In the genomic region with DNA sequence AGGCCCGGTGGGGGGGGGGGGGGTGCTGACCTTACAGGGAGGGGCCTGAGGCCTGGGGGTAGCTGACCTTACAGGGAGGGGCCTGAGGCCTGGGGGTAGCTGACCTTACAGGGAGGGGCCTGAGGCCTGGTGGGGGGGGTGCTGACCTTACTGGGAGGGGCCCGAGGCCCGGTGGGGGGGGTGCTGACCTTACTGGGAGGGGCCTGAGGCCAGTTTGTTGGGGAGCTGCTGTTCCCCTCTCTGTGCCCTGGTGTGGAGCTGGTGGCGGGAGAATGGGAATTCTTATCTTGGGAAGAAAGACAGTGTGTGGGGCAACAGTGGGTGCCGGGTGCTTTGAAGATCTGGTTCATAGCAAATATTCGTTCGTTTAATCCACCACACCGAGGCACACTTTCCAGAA, we compare ENCODE assay signal across 1 cellular context.
TF ChIP-seq lines count a peak whose summit lies in the region.

No MANE protein-coding gene starts in this region.

TF ChIP-seq in HepG2, 621 proteins besides CTCF, POLR2A, EP300 and RAD21 (continued from another document):
- TF ChIP-seq, protein P1, sequence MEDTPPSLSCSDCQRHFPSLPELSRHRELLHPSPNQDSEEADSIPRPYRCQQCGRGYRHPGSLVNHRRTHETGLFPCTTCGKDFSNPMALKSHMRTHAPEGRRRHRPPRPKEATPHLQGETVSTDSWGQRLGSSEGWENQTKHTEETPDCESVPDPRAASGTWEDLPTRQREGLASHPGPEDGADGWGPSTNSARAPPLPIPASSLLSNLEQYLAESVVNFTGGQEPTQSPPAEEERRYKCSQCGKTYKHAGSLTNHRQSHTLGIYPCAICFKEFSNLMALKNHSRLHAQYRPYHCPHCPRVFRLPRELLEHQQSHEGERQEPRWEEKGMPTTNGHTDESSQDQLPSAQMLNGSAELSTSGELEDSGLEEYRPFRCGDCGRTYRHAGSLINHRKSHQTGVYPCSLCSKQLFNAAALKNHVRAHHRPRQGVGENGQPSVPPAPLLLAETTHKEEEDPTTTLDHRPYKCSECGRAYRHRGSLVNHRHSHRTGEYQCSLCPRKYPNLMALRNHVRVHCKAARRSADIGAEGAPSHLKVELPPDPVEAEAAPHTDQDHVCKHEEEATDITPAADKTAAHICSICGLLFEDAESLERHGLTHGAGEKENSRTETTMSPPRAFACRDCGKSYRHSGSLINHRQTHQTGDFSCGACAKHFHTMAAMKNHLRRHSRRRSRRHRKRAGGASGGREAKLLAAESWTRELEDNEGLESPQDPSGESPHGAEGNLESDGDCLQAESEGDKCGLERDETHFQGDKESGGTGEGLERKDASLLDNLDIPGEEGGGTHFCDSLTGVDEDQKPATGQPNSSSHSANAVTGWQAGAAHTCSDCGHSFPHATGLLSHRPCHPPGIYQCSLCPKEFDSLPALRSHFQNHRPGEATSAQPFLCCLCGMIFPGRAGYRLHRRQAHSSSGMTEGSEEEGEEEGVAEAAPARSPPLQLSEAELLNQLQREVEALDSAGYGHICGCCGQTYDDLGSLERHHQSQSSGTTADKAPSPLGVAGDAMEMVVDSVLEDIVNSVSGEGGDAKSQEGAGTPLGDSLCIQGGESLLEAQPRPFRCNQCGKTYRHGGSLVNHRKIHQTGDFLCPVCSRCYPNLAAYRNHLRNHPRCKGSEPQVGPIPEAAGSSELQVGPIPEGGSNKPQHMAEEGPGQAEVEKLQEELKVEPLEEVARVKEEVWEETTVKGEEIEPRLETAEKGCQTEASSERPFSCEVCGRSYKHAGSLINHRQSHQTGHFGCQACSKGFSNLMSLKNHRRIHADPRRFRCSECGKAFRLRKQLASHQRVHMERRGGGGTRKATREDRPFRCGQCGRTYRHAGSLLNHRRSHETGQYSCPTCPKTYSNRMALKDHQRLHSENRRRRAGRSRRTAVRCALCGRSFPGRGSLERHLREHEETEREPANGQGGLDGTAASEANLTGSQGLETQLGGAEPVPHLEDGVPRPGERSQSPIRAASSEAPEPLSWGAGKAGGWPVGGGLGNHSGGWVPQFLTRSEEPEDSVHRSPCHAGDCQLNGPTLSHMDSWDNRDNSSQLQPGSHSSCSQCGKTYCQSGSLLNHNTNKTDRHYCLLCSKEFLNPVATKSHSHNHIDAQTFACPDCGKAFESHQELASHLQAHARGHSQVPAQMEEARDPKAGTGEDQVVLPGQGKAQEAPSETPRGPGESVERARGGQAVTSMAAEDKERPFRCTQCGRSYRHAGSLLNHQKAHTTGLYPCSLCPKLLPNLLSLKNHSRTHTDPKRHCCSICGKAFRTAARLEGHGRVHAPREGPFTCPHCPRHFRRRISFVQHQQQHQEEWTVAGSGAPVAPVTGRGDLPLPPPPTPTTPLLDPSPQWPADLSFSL (CRISPR knock-in tag; IDR thresholded peaks at IDR 0.05) = no peak
- no peak for TF ChIP-seq GATA4 (IDR thresholded peaks at IDR 0.05; ENCODE audit: borderline replicate concordance, low read depth)
- TF ChIP-seq MTA3 (CRISPR knock-in tag; IDR thresholded peaks at IDR 0.05) = no peak
- TF ChIP-seq KLF13 (CRISPR knock-in tag; IDR thresholded peaks at IDR 0.05) = no peak
- no peak for TF ChIP-seq ZFP36L2 (CRISPR knock-in tag; IDR thresholded peaks at IDR 0.05)
- TF ChIP-seq REPIN1 (CRISPR knock-in tag; IDR thresholded peaks at IDR 0.05; ENCODE audit: borderline replicate concordance, low read depth) = no peak
- no peak for TF ChIP-seq ZBTB8A (CRISPR knock-in tag; IDR thresholded peaks at IDR 0.05; ENCODE audit: borderline replicate concordance, low read depth)
- no peak for TF ChIP-seq KMT2B (CRISPR knock-in tag; IDR thresholded peaks at IDR 0.05)
- TF ChIP-seq, protein P2, sequence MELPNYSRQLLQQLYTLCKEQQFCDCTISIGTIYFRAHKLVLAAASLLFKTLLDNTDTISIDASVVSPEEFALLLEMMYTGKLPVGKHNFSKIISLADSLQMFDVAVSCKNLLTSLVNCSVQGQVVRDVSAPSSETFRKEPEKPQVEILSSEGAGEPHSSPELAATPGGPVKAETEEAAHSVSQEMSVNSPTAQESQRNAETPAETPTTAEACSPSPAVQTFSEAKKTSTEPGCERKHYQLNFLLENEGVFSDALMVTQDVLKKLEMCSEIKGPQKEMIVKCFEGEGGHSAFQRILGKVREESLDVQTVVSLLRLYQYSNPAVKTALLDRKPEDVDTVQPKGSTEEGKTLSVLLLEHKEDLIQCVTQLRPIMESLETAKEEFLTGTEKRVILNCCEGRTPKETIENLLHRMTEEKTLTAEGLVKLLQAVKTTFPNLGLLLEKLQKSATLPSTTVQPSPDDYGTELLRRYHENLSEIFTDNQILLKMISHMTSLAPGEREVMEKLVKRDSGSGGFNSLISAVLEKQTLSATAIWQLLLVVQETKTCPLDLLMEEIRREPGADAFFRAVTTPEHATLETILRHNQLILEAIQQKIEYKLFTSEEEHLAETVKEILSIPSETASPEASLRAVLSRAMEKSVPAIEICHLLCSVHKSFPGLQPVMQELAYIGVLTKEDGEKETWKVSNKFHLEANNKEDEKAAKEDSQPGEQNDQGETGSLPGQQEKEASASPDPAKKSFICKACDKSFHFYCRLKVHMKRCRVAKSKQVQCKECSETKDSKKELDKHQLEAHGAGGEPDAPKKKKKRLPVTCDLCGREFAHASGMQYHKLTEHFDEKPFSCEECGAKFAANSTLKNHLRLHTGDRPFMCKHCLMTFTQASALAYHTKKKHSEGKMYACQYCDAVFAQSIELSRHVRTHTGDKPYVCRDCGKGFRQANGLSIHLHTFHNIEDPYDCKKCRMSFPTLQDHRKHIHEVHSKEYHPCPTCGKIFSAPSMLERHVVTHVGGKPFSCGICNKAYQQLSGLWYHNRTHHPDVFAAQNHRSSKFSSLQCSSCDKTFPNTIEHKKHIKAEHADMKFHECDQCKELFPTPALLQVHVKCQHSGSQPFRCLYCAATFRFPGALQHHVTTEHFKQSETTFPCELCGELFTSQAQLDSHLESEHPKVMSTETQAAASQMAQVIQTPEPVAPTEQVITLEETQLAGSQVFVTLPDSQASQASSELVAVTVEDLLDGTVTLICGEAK (IDR thresholded peaks at IDR 0.05) = no peak
- TF ChIP-seq, protein P2 (CRISPR knock-in tag; IDR thresholded peaks at IDR 0.05) = no peak
- no peak for TF ChIP-seq ZNF547 (CRISPR knock-in tag; IDR thresholded peaks at IDR 0.05)
- TF ChIP-seq ZNF737 (CRISPR knock-in tag; IDR thresholded peaks at IDR 0.05; ENCODE audit: borderline replicate concordance) = no peak
- no peak for TF ChIP-seq ZC3H4 (CRISPR knock-in tag; IDR thresholded peaks at IDR 0.05; ENCODE audit: borderline replicate concordance)
